Comparison of ENCODE assay signal across 9 cellular contexts in the genomic region with DNA sequence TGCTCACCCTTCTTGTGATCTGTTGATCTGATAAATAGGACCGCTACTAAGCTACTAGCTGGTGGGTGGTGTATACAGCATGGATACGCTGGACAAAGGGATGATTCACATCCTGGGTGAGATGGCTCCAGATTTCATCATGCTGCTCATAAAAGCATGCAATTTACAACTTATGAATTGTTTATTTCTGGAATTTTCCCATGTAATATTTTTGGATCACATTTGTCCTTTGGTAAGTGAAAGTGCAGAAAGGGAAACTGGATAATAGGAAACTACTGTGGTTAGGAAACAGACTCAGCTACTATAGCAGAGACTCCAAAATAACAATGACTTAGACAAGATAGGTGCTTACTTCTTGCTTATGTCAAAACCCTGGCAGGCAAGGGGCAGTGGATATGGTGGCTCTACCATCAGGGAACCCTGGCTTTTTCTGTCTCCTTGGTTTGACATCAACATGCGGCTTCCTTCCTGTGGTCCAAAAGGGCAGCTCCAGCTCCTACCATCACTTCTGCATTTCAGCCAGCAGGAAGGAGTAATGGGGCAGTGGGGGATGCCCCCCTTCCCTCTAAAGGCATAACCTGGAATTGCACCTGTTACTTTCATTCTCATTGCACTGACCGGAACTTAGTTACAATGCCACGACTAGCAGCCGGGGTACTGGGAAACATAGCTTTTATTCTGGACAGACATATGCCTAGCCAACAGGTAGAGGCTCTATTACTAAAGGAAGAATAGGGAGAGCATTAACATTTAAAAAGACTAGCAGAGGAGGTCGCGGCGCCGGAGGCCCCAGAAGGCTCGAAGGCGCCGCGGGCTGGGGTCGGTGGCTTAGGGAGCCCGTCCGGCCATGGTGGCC. TPM values are rescaled to one million over a fixed set of nuclear protein-coding genes. Genes with fewer than 3 reads are reported as not detected.
A peak's percentile ranks its signal among the peaks of the same experiment; 100 is the strongest.
DNase-seq lines count a peak whose midpoint lies in the region; TF ChIP-seq lines count a peak whose summit lies in the region.
"Had no signal": no experiment of that assay in that cellular context is flagged by ENCODE, and none has a peak within 500 bp of the region (broad histone marks: within the 10 kb centered on the region; RNA-seq: fewer than 3 reads in every experiment).

No MANE protein-coding gene starts in this region.

- H3K4me2 ChIP-seq in Loucy (ENCODE audit: low read depth, low read length, poor library complexity, severe bottlenecking) = no peak overlapping the region

- no peak for TF ChIP-seq POLR2A in lower leg skin (IDR thresholded peaks at IDR 0.05)
- no peak for TF ChIP-seq POLR2A in esophagus squamous epithelium (IDR thresholded peaks at IDR 0.05)

- no peaks in the 10 kb centered on the region for H3K79me2 ChIP-seq in Loucy (ENCODE audit: insufficient read depth, low read length)

- intact Hi-C loops in lower leg skin (cut with DNase I; ENCODE audit: low total_unique reads) = loop anchor here (10.0 kb wide), 1 partner anchor 126 kb away; no protein-coding TSS in a partner anchor
- intact Hi-C loops in activated T-helper 2 cell treated with anti-CD3 and anti-CD28 coated beads, Interferon-gamma antibody, Interleukin-2, Interleukin-4, amounts not matched to agents 10 μg/mL and 5 μg/mL and 100 μg/mL, durations not matched to agents 14 hours and 24 hours and 36 hours (cut with micrococcal nuclease) = no loop called here
- intact Hi-C loops in esophagus squamous epithelium (cut with DNase I) = loop anchor here (10.0 kb wide), 1 partner anchor 116 kb away; no protein-coding TSS in a partner anchor

- no peak overlapping the region for H2AFZ ChIP-seq in Loucy (ENCODE audit: low read length)

- no peak overlapping the region for H3K27ac Mint-ChIP-seq in activated T-helper 2 cell treated with anti-CD3 and anti-CD28 coated beads, Interferon-gamma antibody, Interleukin-2, Interleukin-4, amounts not matched to agents 10 μg/mL and 5 μg/mL and 100 μg/mL, durations not matched to agents 14 hours and 24 hours and 36 hours

- H3K9me3 ChIP-seq in Loucy (ENCODE audit: insufficient read depth, low read depth, low read length) (no peaks in the 10 kb centered on the region), muscle layer of duodenum (ENCODE audit: control insufficient read depth in 1 of 2, low read length in 2 of 2) (no peaks in the 10 kb centered on the region), esophagus squamous epithelium (no peaks in the 10 kb centered on the region)

- CTCF ChIA-PET in BJ (lab: Yijun Ruan, JAX) = interaction anchor here (0.6 to 1.2 kb wide), 5 partner anchors 10 to 159 kb away, joined by 3 to 4 read pairs (median 3); partner anchors contain the start of gene AZIN2

- H3K4me1 ChIP-seq in Loucy (ENCODE audit: insufficient read depth, low read length, poor library complexity, severe bottlenecking) = peaks cover 5% of the 10 kb centered on the region
- peaks cover 4 to 15% of the 10 kb centered on the region in 2 donors for H3K4me1 ChIP-seq in muscle layer of duodenum (ENCODE audit: control insufficient read depth in 1 of 2, insufficient read depth in 2 of 2, low read length in 2 of 2)
- peaks cover 0 to 13% (median 3%) of the 10 kb centered on the region in 3 donors for H3K4me1 ChIP-seq in esophagus squamous epithelium

- H3K4me3 ChIP-seq in BJ (ENCODE audit: low read depth, low read length) (no peak overlapping the region), Loucy (ENCODE audit: low read length, poor library complexity, severe bottlenecking) (no peak overlapping the region), muscle layer of duodenum (ENCODE audit: low read depth in 1 of 2, low read length in 2 of 2) (no peak overlapping the region), lower leg skin (ENCODE audit: low read depth, poor library complexity, severe bottlenecking) (no peak overlapping the region), esophagus squamous epithelium (no peak overlapping the region)

- DNase-seq in BJ (ENCODE audit: low read depth) (peak; percentile 56), lower leg skin (ENCODE audit: low spot score in 2 of 2) (no peak), cerebellum (ENCODE audit: low spot score) (no peak), esophagus squamous epithelium (lab: John Stamatoyannopoulos, UW) (no peak)
- DNase-seq in activated T-helper 2 cell treated with anti-CD3 and anti-CD28 coated beads, Interferon-gamma antibody, Interleukin-2, Interleukin-4, amounts not matched to agents 10 μg/mL and 5 μg/mL and 100 μg/mL, durations not matched to agents 14 hours and 24 hours and 36 hours (ENCODE audit: low spot score) = no peak
- DNase-seq: NCI-H524 had no signal

- no peaks in the 10 kb centered on the region for H3F3A ChIP-seq in Loucy (ENCODE audit: low read depth)

- H3K9ac ChIP-seq in Loucy (ENCODE audit: low read depth, low read length, poor library complexity, severe bottlenecking) = no peak overlapping the region

- no peaks in the 10 kb centered on the region for H3K27me3 Mint-ChIP-seq in activated T-helper 2 cell treated with anti-CD3 and anti-CD28 coated beads, Interferon-gamma antibody, Interleukin-2, Interleukin-4, amounts not matched to agents 10 μg/mL and 5 μg/mL and 100 μg/mL, durations not matched to agents 14 hours and 24 hours and 36 hours (ENCODE audit: low read depth)

- H3K9me2 ChIP-seq in Loucy (replicated peaks; ENCODE audit: low read depth, low read length) = no peaks in the 10 kb centered on the region

- H4K20me1 ChIP-seq in Loucy (ENCODE audit: insufficient read depth, low read length, poor library complexity, severe bottlenecking) = no peaks in the 10 kb centered on the region

- H3K4me1 Mint-ChIP-seq in activated T-helper 2 cell treated with anti-CD3 and anti-CD28 coated beads, Interferon-gamma antibody, Interleukin-2, Interleukin-4, amounts not matched to agents 10 μg/mL and 5 μg/mL and 100 μg/mL, durations not matched to agents 14 hours and 24 hours and 36 hours (ENCODE audit: low read depth) = peaks cover 31% of the 10 kb centered on the region

- H3K27ac ChIP-seq in angular gyrus (ENCODE audit: low read depth, low read length) = peak overlapping the region; percentile 67
- peak overlapping the region; percentile 25 for H3K27ac ChIP-seq in muscle layer of duodenum (ENCODE audit: low read length)
- no peak overlapping the region for H3K27ac ChIP-seq in esophagus squamous epithelium

- POLR2A ChIA-PET in BJ (lab: Charles Lee) = no interaction called here

- 69 to 79% methylated on average over 17 of the region's 17 CpGs for WGBS in lower leg skin, 2 donors
- 69 to 76% methylated on average over 8 to 17 of the region's 17 CpGs for WGBS in esophagus squamous epithelium, 2 donors

- H3K27me3 ChIP-seq in BJ (ENCODE audit: control insufficient read depth, insufficient read depth, low read length) (no peaks in the 10 kb centered on the region), Loucy (ENCODE audit: insufficient read depth, low read length, poor library complexity, severe bottlenecking) (no peaks in the 10 kb centered on the region), muscle layer of duodenum (ENCODE audit: low read depth, low read length) (no peaks in the 10 kb centered on the region), esophagus squamous epithelium (no peaks in the 10 kb centered on the region)

- TF ChIP-seq CTCF in BJ (IDR thresholded peaks at IDR 0.05; ENCODE audit: insufficient read depth, low read depth, low read length) (peak; percentile 16; the same call in 1 of the 2 replicates), Loucy (conservative IDR thresholded peaks at IDR 0.05; ENCODE audit: low read length) (peak; percentile 19), lower leg skin (IDR thresholded peaks at IDR 0.05) (no peak), esophagus squamous epithelium (IDR thresholded peaks at IDR 0.05) (peak in 1 of 6 experiments; percentile 21)

- peaks cover 9% of the 10 kb centered on the region for H3K9me3 Mint-ChIP-seq in activated T-helper 2 cell treated with anti-CD3 and anti-CD28 coated beads, Interferon-gamma antibody, Interleukin-2, Interleukin-4, amounts not matched to agents 10 μg/mL and 5 μg/mL and 100 μg/mL, durations not matched to agents 14 hours and 24 hours and 36 hours

- H3K36me3 ChIP-seq in BJ (ENCODE audit: control insufficient read depth, insufficient read depth, low read length) (no peaks in the 10 kb centered on the region), Loucy (ENCODE audit: insufficient read depth, low read length) (no peaks in the 10 kb centered on the region), muscle layer of duodenum (ENCODE audit: control insufficient read depth in 1 of 2, insufficient read depth in 2 of 2, low read length in 2 of 2) (no peaks in the 10 kb centered on the region), esophagus squamous epithelium (no peaks in the 10 kb centered on the region)

- H3K4me3 Mint-ChIP-seq in activated T-helper 2 cell treated with anti-CD3 and anti-CD28 coated beads, Interferon-gamma antibody, Interleukin-2, Interleukin-4, amounts not matched to agents 10 μg/mL and 5 μg/mL and 100 μg/mL, durations not matched to agents 14 hours and 24 hours and 36 hours (ENCODE audit: low read depth) = no peak overlapping the region

- no peaks in the 10 kb centered on the region for H3K36me3 Mint-ChIP-seq in activated T-helper 2 cell treated with anti-CD3 and anti-CD28 coated beads, Interferon-gamma antibody, Interleukin-2, Interleukin-4, amounts not matched to agents 10 μg/mL and 5 μg/mL and 100 μg/mL, durations not matched to agents 14 hours and 24 hours and 36 hours (ENCODE audit: low read depth)

RNA-seq across cellular contexts. Expression of gene AK2, which starts 13.8 kb away (rescaled TPM):
- polyA plus RNA-seq in BJ (2011; rRNA removed) = 131 and 150 TPM in 2 replicates
- polyA minus RNA-seq in BJ (2011; rRNA and poly(A)+ RNA removed) = 32.4 and 45.1 TPM in 2 replicates
- 100 to 1,000 TPM in 3 of 4 donors, 10 to 100 TPM in 1; 90.0 to 247 (median 144) TPM for total RNA-seq in lower leg skin
- 349 TPM in 2 replicates for total RNA-seq in activated T-helper 2 cell treated with anti-CD3 and anti-CD28 coated beads, Interferon-gamma antibody, Interleukin-2, Interleukin-4, amounts not matched to agents 10 μg/mL and 5 μg/mL and 100 μg/mL, durations not matched to agents 14 hours and 24 hours and 36 hours
- 52.4 TPM for total RNA-seq in cerebellum
- 100 to 1,000 TPM; 126 to 167 (median 151) TPM for total RNA-seq in esophagus squamous epithelium

RNA-seq across cellular contexts. Expression of gene AZIN2, which starts 30.5 kb away (rescaled TPM):
- polyA plus RNA-seq in BJ (2011; rRNA removed) = 3.0 and 6.4 TPM in 2 replicates
- polyA minus RNA-seq in BJ (2011; rRNA and poly(A)+ RNA removed) = 2.9 and 3.6 TPM in 2 replicates
- 10 to 100 TPM in 1 of 4 donors, 1 to 10 TPM in 3; 2.2 to 13.7 (median 3.5) TPM for total RNA-seq in lower leg skin
- total RNA-seq in activated T-helper 2 cell treated with anti-CD3 and anti-CD28 coated beads, Interferon-gamma antibody, Interleukin-2, Interleukin-4, amounts not matched to agents 10 μg/mL and 5 μg/mL and 100 μg/mL, durations not matched to agents 14 hours and 24 hours and 36 hours = 2.4 and 2.9 TPM in 2 replicates
- 8.7 TPM for total RNA-seq in cerebellum
- total RNA-seq in esophagus squamous epithelium = 1 to 10 TPM in 1 of 4 donors, under 1 TPM in 3; 0.27 to 1.5 (median 0.61) TPM

Comparison
In these comparisons a context has a peak if more than half of its experiments do, and no peak if none do; other contexts are left out.
1. CTCF ChIP-seq: peak in BJ (single experiment) and Loucy (single experiment); none in lower leg skin (0 of 3).
2. H3K27ac ChIP-seq: peak in angular gyrus (single experiment) and muscle layer of duodenum (single experiment); none in esophagus squamous epithelium (0 of 4).